21 cellular contexts compared by ENCODE assay signal in genomic region chr19:21571316-21571715, GRCh38.
DNase-seq lines count a peak whose midpoint lies in the region; ATAC-seq and TF ChIP-seq lines count a peak whose summit lies in the region.
"Had no signal": no experiment of that assay in that cellular context is flagged by ENCODE, and none has a peak within 500 bp of the region (broad histone marks: within the 10 kb centered on the region; RNA-seq: fewer than 3 reads in every experiment).

No MANE protein-coding gene starts in this region.

- H3K14ac ChIP-seq in trophoblast cell (ENCODE audit: low read length): no peak overlapping the region

- intact Hi-C loops in CD4-positive, alpha-beta T cell (cut with DNase I, micrococcal nuclease): no loop called here
- intact Hi-C loops in activated CD4-positive, alpha-beta memory T cell treated with anti-CD3 and anti-CD28 coated beads for 36 hours (cut with micrococcal nuclease): no loop called here

- no peaks in the 10 kb centered on the region for H3K36me3 ChIP-seq in trophoblast cell (ENCODE audit: control insufficient read depth in 1 of 2, insufficient read depth in 2 of 2, low read length in 2 of 2)

- no peak overlapping the region for H3K18ac ChIP-seq in trophoblast cell (ENCODE audit: low read length)

- TF ChIP-seq CTCF in CD4-positive, alpha-beta T cell (IDR thresholded peaks at IDR 0.05): no peak

- H3K4me1 ChIP-seq in trophoblast cell (ENCODE audit: control insufficient read depth in 1 of 2, insufficient read depth in 2 of 2, low read length in 2 of 2): peaks cover 0 to 2% of the 10 kb centered on the region in 2 experiments
- H3K4me1 ChIP-seq: A549 had no signal

- H2BK120ac ChIP-seq in trophoblast cell (ENCODE audit: insufficient read depth, low read length, poor library complexity): no peak overlapping the region

- H3K4ac ChIP-seq in trophoblast cell (ENCODE audit: low read depth, low read length): no peak overlapping the region

- no peaks in the 10 kb centered on the region for H3K27me3 Mint-ChIP-seq in CD4-positive, alpha-beta T cell
- H3K27me3 Mint-ChIP-seq in activated CD4-positive, alpha-beta memory T cell treated with anti-CD3 and anti-CD28 coated beads for 36 hours: no peaks in the 10 kb centered on the region
- H3K27me3 Mint-ChIP-seq: CD4-positive, alpha-beta memory T cell had no signal

- no peak overlapping the region for H4K91ac ChIP-seq in trophoblast cell (ENCODE audit: low read depth, low read length)

- peaks cover 25% of the 10 kb centered on the region for H3K36me3 Mint-ChIP-seq in CD4-positive, alpha-beta T cell (ENCODE audit: low read depth)
- peaks cover 9% of the 10 kb centered on the region for H3K36me3 Mint-ChIP-seq in activated CD4-positive, alpha-beta memory T cell treated with anti-CD3 and anti-CD28 coated beads for 36 hours

- no peak overlapping the region for H2BK5ac ChIP-seq in trophoblast cell (ENCODE audit: low read depth, low read length, poor library complexity)

- WGBS in trophoblast cell (ENCODE audit: extremely low coverage, insufficient coverage, insufficient read length): no CpG with 5 or more reads among the region's 2 CpGs

- H2BK12ac ChIP-seq in trophoblast cell (ENCODE audit: low read length): no peak overlapping the region

- no peaks in the 10 kb centered on the region for H3K9me3 ChIP-seq in CD4-positive, alpha-beta T cell (ENCODE audit: control insufficient read depth, low read length)
- H3K9me3 ChIP-seq in trophoblast cell (ENCODE audit: insufficient read depth, low read depth, low read length): peaks cover 3% of the 10 kb centered on the region
- H3K9me3 ChIP-seq: A549 had no signal

- POLR2A ChIA-PET in CD4-positive, alpha-beta T cell (lab: Charles Lee): interaction anchor here (1.0 to 4.2 kb wide), 5 partner anchors 9 to 1006 kb away, joined by 3 to 130 read pairs (median 9); partner anchors contain the start of genes ZNF429 and ZNF737
- POLR2A ChIA-PET in activated CD4-positive, alpha-beta memory T cell treated with anti-CD3 and anti-CD28 coated beads for 36 hours (lab: Charles Lee): no interaction called here

- H3K27me3 ChIP-seq in CD4-positive, alpha-beta T cell (ENCODE audit: control insufficient read depth, insufficient read depth, low read length): no peaks in the 10 kb centered on the region
- no peaks in the 10 kb centered on the region for H3K27me3 ChIP-seq in trophoblast cell (ENCODE audit: insufficient read depth, low read length)
- H3K27me3 ChIP-seq: BLaER1 treated with 17β-estradiol and CSF1 and Interleukin-3, amounts not matched to agents 10 nM and 100 nM had no signal

- H4K12ac ChIP-seq in trophoblast cell (ENCODE audit: low read depth, low read length): no peak overlapping the region

- H3K79me2 ChIP-seq in trophoblast cell (ENCODE audit: control insufficient read depth, insufficient read depth, low read length, poor library complexity): no peaks in the 10 kb centered on the region

- H3K27ac ChIP-seq in CD4-positive, alpha-beta T cell (ENCODE audit: low read depth, low read length): no peak overlapping the region
- H3K27ac ChIP-seq in trophoblast cell (ENCODE audit: low read depth, low read length): no peak overlapping the region
- H3K27ac ChIP-seq: 22Rv1; A549; BLaER1 treated with 17β-estradiol and CSF1 and Interleukin-3, amounts not matched to agents 10 nM and 100 nM; C4-2B had no signal

- H3K9me3 Mint-ChIP-seq in CD4-positive, alpha-beta T cell: peaks cover 4% of the 10 kb centered on the region
- H3K9me3 Mint-ChIP-seq in activated CD4-positive, alpha-beta memory T cell treated with anti-CD3 and anti-CD28 coated beads for 36 hours: peaks cover 8% of the 10 kb centered on the region

- CTCF ChIA-PET in CD4-positive, alpha-beta T cell (lab: Charles Lee): no interaction called here
- CTCF ChIA-PET in activated CD4-positive, alpha-beta memory T cell treated with anti-CD3 and anti-CD28 coated beads for 36 hours (lab: Charles Lee): interaction anchor here (1.1 kb wide), 1 partner anchor 65 kb away, joined by 4 read pairs; the partner anchor contains the start of gene ZNF429

- ATAC-seq in CD4-positive, alpha-beta T cell (ENCODE audit: poor library complexity): no peak
- no peak for ATAC-seq in left lobe of liver
- ATAC-seq: A549 had no signal

- H3K4me3 ChIP-seq in trophoblast cell (ENCODE audit: low read depth, low read length): no peak overlapping the region
- H3K4me3 ChIP-seq: A549; BLaER1 treated with 17β-estradiol and CSF1 and Interleukin-3, amounts not matched to agents 10 nM and 100 nM had no signal

- H2AK5ac ChIP-seq in trophoblast cell (ENCODE audit: low read length): no peak overlapping the region

- H3K9ac ChIP-seq in trophoblast cell (ENCODE audit: low read length): peak overlapping the region; percentile 43
- H3K9ac ChIP-seq: BLaER1 treated with 17β-estradiol and CSF1 and Interleukin-3, amounts not matched to agents 10 nM and 100 nM had no signal

- no peaks in the 10 kb centered on the region for H3K79me1 ChIP-seq in trophoblast cell (ENCODE audit: low read length)

- H3K4me1 Mint-ChIP-seq in CD4-positive, alpha-beta T cell (ENCODE audit: low read depth): peaks cover 26% of the 10 kb centered on the region
- peaks cover 18% of the 10 kb centered on the region for H3K4me1 Mint-ChIP-seq in activated CD4-positive, alpha-beta memory T cell treated with anti-CD3 and anti-CD28 coated beads for 36 hours (ENCODE audit: low read depth)

- no peak overlapping the region for H4K8ac ChIP-seq in trophoblast cell (ENCODE audit: low read depth, low read length)

- no peak overlapping the region for H3K4me2 ChIP-seq in trophoblast cell (ENCODE audit: low read length)
- H3K4me2 ChIP-seq: A549; BLaER1 treated with 17β-estradiol and CSF1 and Interleukin-3, amounts not matched to agents 10 nM and 100 nM had no signal

- no peak overlapping the region for H3K23ac ChIP-seq in trophoblast cell (ENCODE audit: low read length)

- H3K4me3 Mint-ChIP-seq in CD4-positive, alpha-beta T cell: no peak overlapping the region
- no peak overlapping the region for H3K4me3 Mint-ChIP-seq in activated CD4-positive, alpha-beta memory T cell treated with anti-CD3 and anti-CD28 coated beads for 36 hours
- H3K4me3 Mint-ChIP-seq: B cell; CD4-positive, alpha-beta memory T cell; CD8-positive, alpha-beta memory T cell had no signal

- peak overlapping the region; percentile 99 for H3K27ac Mint-ChIP-seq in CD4-positive, alpha-beta T cell
- no peak overlapping the region for H3K27ac Mint-ChIP-seq in activated CD4-positive, alpha-beta memory T cell treated with anti-CD3 and anti-CD28 coated beads for 36 hours
- H3K27ac Mint-ChIP-seq: B cell had no signal

- DNase-seq in CD4-positive, alpha-beta T cell: no peak
- DNase-seq in OCI-M1 (lab: John Stamatoyannopoulos, UW): peak; percentile 76
- DNase-seq in left lobe of liver (ENCODE audit: low spot score): peak; percentile 3
- DNase-seq in trophoblast cell: no peak
- DNase-seq in activated CD4-positive, alpha-beta memory T cell treated with anti-CD3 and anti-CD28 coated beads for 36 hours: no peak
- no peak for DNase-seq in activated CD8-positive, alpha-beta memory T cell treated with anti-CD3 and anti-CD28 coated beads, Interleukin-2, amount 50 U/mL, for 48 hours
- no peak for DNase-seq in activated CD8-positive, alpha-beta memory T cell treated with anti-CD3 and anti-CD28 coated beads, Interleukin-2, amount 50 U/mL, for 4 hours
- DNase-seq: AML-193; CD4-positive, alpha-beta memory T cell; CD8-positive, alpha-beta memory T cell; COR-L47; DMS 273 treated with DMSO at 0.1 percent for 48 hours; DMS153; DMS53; DMS79; GF-D8 had no signal

- no peak overlapping the region for H2AFZ ChIP-seq in trophoblast cell (ENCODE audit: insufficient read depth, low read length, poor library complexity)

Comparison
In these comparisons a context has a peak if more than half of its experiments do, and no peak if none do; other contexts are left out.
1. DNase-seq: peak in OCI-M1 (single experiment) and left lobe of liver (single experiment); none in CD4-positive, alpha-beta T cell (0 of 10), trophoblast cell (0 of 2), activated CD4-positive, alpha-beta memory T cell treated with anti-CD3 and anti-CD28 coated beads for 36 hours (single experiment), activated CD8-positive, alpha-beta memory T cell treated with anti-CD3 and anti-CD28 coated beads, Interleukin-2, amount 50 U/mL, for 48 hours (single experiment) and activated CD8-positive, alpha-beta memory T cell treated with anti-CD3 and anti-CD28 coated beads, Interleukin-2, amount 50 U/mL, for 4 hours (single experiment).